ENCODE assay signal across 11 cellular contexts in the genomic region with DNA sequence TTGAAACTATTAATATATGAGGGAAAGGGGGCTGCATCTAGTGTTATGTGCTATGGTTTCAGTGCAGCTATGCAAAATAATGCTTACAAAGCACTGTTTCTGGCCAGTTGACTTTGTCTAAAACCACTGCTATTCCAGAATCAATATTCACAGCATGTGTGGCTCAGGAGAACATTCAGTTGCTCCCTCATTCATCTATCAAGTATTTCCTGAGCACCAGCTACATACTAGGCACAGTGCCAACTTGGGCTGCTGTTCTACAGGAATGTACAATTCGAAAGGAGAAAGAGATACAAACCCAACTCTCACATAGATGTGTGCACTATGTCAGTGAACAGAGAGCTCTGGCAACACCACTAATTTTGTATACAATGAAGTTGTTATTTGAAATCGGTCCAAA.
DNase-seq lines count a peak whose midpoint lies in the region; TF ChIP-seq lines count a peak whose summit lies in the region.
"Had no signal": no experiment of that assay in that cellular context is flagged by ENCODE, and none has a peak within 500 bp of the region (broad histone marks: within the 10 kb centered on the region; RNA-seq: fewer than 3 reads in every experiment).

No MANE protein-coding gene starts in this region.

- WGBS in adrenal gland, 4 donors, result 51 to 73% (median 63%) methylated on average over 2 of the region's 2 CpGs
- 46 to 68% (median 65%) methylated on average over 2 of the region's 2 CpGs for WGBS in ovary, 3 donors

- no peak overlapping the region for H3K27ac ChIP-seq in adrenal gland
- H3K27ac ChIP-seq in ovary, result no peak overlapping the region
- H3K27ac ChIP-seq: A549 had no signal

- peaks cover 0 to 9% of the 10 kb centered on the region in 2 donors for H3K36me3 ChIP-seq in adrenal gland (replicated peaks in 1 of 2)
- H3K36me3 ChIP-seq in ovary, result no peaks in the 10 kb centered on the region

- H3K4me1 ChIP-seq in adrenal gland (replicated peaks in 1 of 2) (no peaks in the 10 kb centered on the region), ovary (ENCODE audit: insufficient read depth) (no peaks in the 10 kb centered on the region)
- H3K4me1 ChIP-seq: A549 had no signal

- H3K27me3 ChIP-seq in adrenal gland (no peaks in the 10 kb centered on the region), ovary (no peaks in the 10 kb centered on the region)

- no peak for TF ChIP-seq POLR2A in adrenal gland (IDR thresholded peaks at IDR 0.05)
- no peak for TF ChIP-seq POLR2A in ovary (IDR thresholded peaks at IDR 0.05)

- intact Hi-C loops in adrenal gland (cut with DNase I), result no loop called here
- intact Hi-C loops in ovary (cut with DNase I), result no loop called here

- DNase-seq in NCI-H2029 (lab: John Stamatoyannopoulos, UW) (peak; percentile 0), NCI-H2029 treated with DMSO at 0.1 percent for 48 hours (lab: John Stamatoyannopoulos, UW) (no peak), adrenal gland (peak in 6 of 7 donors; percentile 17 to 69 (median 45)), glomerular endothelial cell (ENCODE audit: extremely low read depth, low read depth, low spot score) (peak; percentile 50), stromal cell of bone marrow (ENCODE audit: low read depth) (peak; percentile 44), mesenteric fat pad (ENCODE audit: low spot score) (no peak), ovary (no peak), NCI-H187 (lab: John Stamatoyannopoulos, UW) (no peak)
- DNase-seq: SIG-M5; stimulated activated CD4-positive, alpha-beta T cell treated with anti-CD3 and anti-CD28 coated beads, Interleukin-4, amount 100 ng/mL, for 1 hour had no signal

- TF ChIP-seq CTCF in adrenal gland (IDR thresholded peaks at IDR 0.05) (no peak), ovary (IDR thresholded peaks at IDR 0.05) (no peak)

- H3K4me3 ChIP-seq in adrenal gland (no peak overlapping the region), ovary (no peak overlapping the region)
- H3K4me3 ChIP-seq: A549 had no signal

- no peaks in the 10 kb centered on the region for H3K9me3 ChIP-seq in adrenal gland (replicated peaks in 1 of 3)
- no peaks in the 10 kb centered on the region for H3K9me3 ChIP-seq in ovary
- H3K9me3 ChIP-seq: A549 had no signal

- no peak for TF ChIP-seq EP300 in ovary (IDR thresholded peaks at IDR 0.05)

Comparison
In these comparisons a context has a peak if more than half of its experiments do, and no peak if none do; other contexts are left out.
1. DNase-seq: peak in NCI-H2029 (single experiment), adrenal gland (6 of 7), glomerular endothelial cell (single experiment) and stromal cell of bone marrow (single experiment); none in NCI-H2029 treated with DMSO at 0.1 percent for 48 hours (single experiment), mesenteric fat pad (single experiment), ovary (0 of 5) and NCI-H187 (0 of 2).